ENCODE assay signal across 15 cellular contexts in genomic region chr2:62074233-62074632, GRCh38.
"Had no signal": no experiment of that assay in that cellular context is flagged by ENCODE, and none has a peak within 500 bp of the region (broad histone marks: within the 10 kb centered on the region; RNA-seq: fewer than 3 reads in every experiment).

No MANE protein-coding gene starts in this region.

- H3K27me3 ChIP-seq: adrenal gland, body of pancreas, pancreas had no signal

- H3K27me3 Mint-ChIP-seq: stimulated activated naive CD8-positive, alpha-beta T cell treated with anti-CD3 and anti-CD28 coated beads, Interleukin-15, amount 100 ng/mL, for 72 hours had no signal

- H3K4me3 Mint-ChIP-seq: stimulated activated naive CD8-positive, alpha-beta T cell treated with anti-CD3 and anti-CD28 coated beads, Interleukin-15, amount 100 ng/mL, for 72 hours had no signal

- H3K27ac ChIP-seq: adrenal gland, body of pancreas, pancreas, thoracic aorta had no signal

- ATAC-seq: body of pancreas; left ventricle myocardium superior; pancreas; stimulated activated naive CD8-positive, alpha-beta T cell treated with anti-CD3 and anti-CD28 coated beads, Interleukin-15, amount 100 ng/mL, for 72 hours had no signal

- H3K36me3 ChIP-seq: adrenal gland, pancreas, thoracic aorta had no signal

- H3K4me3 ChIP-seq: adrenal gland, body of pancreas, pancreas, thoracic aorta had no signal

- H3K4me1 ChIP-seq: body of pancreas, pancreas had no signal

- H3K9me3 ChIP-seq: adrenal gland, pancreas, thoracic aorta had no signal

- DNase-seq: activated CD4-positive, alpha-beta T cell treated with anti-CD3 and anti-CD28 coated beads, Interleukin-2, amount 50 U/mL, for 4 hours; activated CD4-positive, CD25-positive, alpha-beta regulatory T cell treated with anti-CD3 and anti-CD28 coated beads, Interleukin-2, amount 50 U/mL, for 72 hours; activated naive CD4-positive, alpha-beta T cell treated with anti-CD3 and anti-CD28 coated beads, Interleukin-2, amount 50 U/mL, for 16 hours; activated T-cell treated with anti-CD3 and anti-CD28 coated beads, Interleukin-2, amount 50 U/mL, for 1 hour; adrenal gland; body of pancreas; central memory CD4-positive, alpha-beta T cell; cortex of kidney; effector CD8-positive, alpha-beta T cell; left ventricle myocardium superior; pancreas; retina; stimulated activated CD4-positive, alpha-beta T cell treated with anti-CD3 and anti-CD28 coated beads, Interleukin-4, amount 100 ng/mL, for 1 hour; stimulated activated naive CD8-positive, alpha-beta T cell treated with anti-CD3 and anti-CD28 coated beads, Interleukin-15, amount 100 ng/mL, for 72 hours had no signal

- H3K9me3 Mint-ChIP-seq: stimulated activated naive CD8-positive, alpha-beta T cell treated with anti-CD3 and anti-CD28 coated beads, Interleukin-15, amount 100 ng/mL, for 72 hours had no signal
